ENCODE assay signal across 11 cellular contexts in genomic region chr17:64327201-64327930, GRCh38.
DNase-seq lines count a peak whose midpoint lies in the region; ATAC-seq, FAIRE-seq and TF ChIP-seq lines count a peak whose summit lies in the region.
"Had no signal": no experiment of that assay in that cellular context is flagged by ENCODE, and none has a peak within 500 bp of the region (broad histone marks: within the 10 kb centered on the region; RNA-seq: fewer than 3 reads in every experiment).

No MANE protein-coding gene starts in this region.

- H3K36me3 ChIP-seq in breast epithelium (no peaks in the 10 kb centered on the region), HepG2 (replicated peaks in 1 of 2; ENCODE audit: control insufficient read depth in 1 of 2, insufficient read depth in 2 of 2, low read length in 2 of 2) (no peaks in the 10 kb centered on the region)

- CTCF ChIA-PET in HepG2 (lab: Yijun Ruan, JAX; ENCODE audit: low intra/inter-chr PET ratio, low total read pairs), result interaction anchor here (1.2 kb wide), 1 partner anchor 91 kb away, joined by 3 read pairs; no protein-coding TSS in a partner anchor

- no peak for FAIRE-seq in HepG2 (lab: Jason Lieb, UNC)

- no peaks in the 10 kb centered on the region for H3K79me2 ChIP-seq in HepG2 (ENCODE audit: insufficient read depth, low read length)

- peaks cover 13 to 19% of the 10 kb centered on the region in 2 donors for H3K4me1 ChIP-seq in breast epithelium
- H3K4me1 ChIP-seq in HepG2 (ENCODE audit: insufficient read depth, low read length), result peaks cover 71% of the 10 kb centered on the region

- H4K20me1 ChIP-seq in HepG2 (ENCODE audit: insufficient read depth, low read length), result no peaks in the 10 kb centered on the region

- peaks cover 8 to 10% of the 10 kb centered on the region in 2 donors for H3K36me3 Mint-ChIP-seq in stimulated activated naive B cell treated with anti-CD40 and anti-IgM and Interleukin-4, amounts not matched to agents 10 μg/mL and 1 μg/mL and 100 μg/mL, for 72 hours
- no peaks in the 10 kb centered on the region for H3K36me3 Mint-ChIP-seq in activated CD4-positive, alpha-beta T cell treated with anti-CD3 and anti-CD28 coated beads, Interleukin-2, amount 10 ng/mL, durations not matched to agents 24 days and 14 days (ENCODE audit: low read depth)

- H3K27ac Mint-ChIP-seq in stimulated activated naive B cell treated with anti-CD40 and anti-IgM and Interleukin-4, amounts not matched to agents 10 μg/mL and 1 μg/mL and 100 μg/mL, for 72 hours, result peak overlapping the region; percentile 48
- no peak overlapping the region for H3K27ac Mint-ChIP-seq in activated CD4-positive, alpha-beta T cell treated with anti-CD3 and anti-CD28 coated beads, Interleukin-2, amount 10 ng/mL, durations not matched to agents 24 days and 14 days
- H3K27ac Mint-ChIP-seq: activated T-helper 2 cell treated with anti-CD3 and anti-CD28 coated beads, Interferon-gamma antibody, Interleukin-2, Interleukin-4, amounts not matched to agents 10 μg/mL and 5 μg/mL and 100 μg/mL, durations not matched to agents 14 hours and 24 hours and 36 hours had no signal

- H3K27ac ChIP-seq in breast epithelium, result peak overlapping the region; percentile 89 to 95
- H3K27ac ChIP-seq in HepG2 (ENCODE audit: extremely low read length, insufficient read depth, low read length), result no peak overlapping the region

- BruUV-seq in HepG2 (replicated peaks; lab: Mats Ljungman, UMichigan), result no TSS peak

- no peaks in the 10 kb centered on the region for H3K9me3 Mint-ChIP-seq in stimulated activated naive B cell treated with anti-CD40 and anti-IgM and Interleukin-4, amounts not matched to agents 10 μg/mL and 1 μg/mL and 100 μg/mL, for 72 hours
- no peaks in the 10 kb centered on the region for H3K9me3 Mint-ChIP-seq in activated CD4-positive, alpha-beta T cell treated with anti-CD3 and anti-CD28 coated beads, Interleukin-2, amount 10 ng/mL, durations not matched to agents 24 days and 14 days
- H3K9me3 Mint-ChIP-seq: activated T-helper 2 cell treated with anti-CD3 and anti-CD28 coated beads, Interferon-gamma antibody, Interleukin-2, Interleukin-4, amounts not matched to agents 10 μg/mL and 5 μg/mL and 100 μg/mL, durations not matched to agents 14 hours and 24 hours and 36 hours had no signal

- TF ChIP-seq EP300 in HepG2 (IDR thresholded peaks at IDR 0.05; ENCODE audit: low read depth in 2 of 2, low read length in 2 of 2) (no peak), HepG2 (CRISPR knock-in tag; IDR thresholded peaks at IDR 0.05; ENCODE audit: borderline replicate concordance) (no peak)

- no peak overlapping the region for H3K4me3 Mint-ChIP-seq in stimulated activated naive B cell treated with anti-CD40 and anti-IgM and Interleukin-4, amounts not matched to agents 10 μg/mL and 1 μg/mL and 100 μg/mL, for 72 hours
- H3K4me3 Mint-ChIP-seq in activated CD4-positive, alpha-beta T cell treated with anti-CD3 and anti-CD28 coated beads, Interleukin-2, amount 10 ng/mL, durations not matched to agents 24 days and 14 days, result no peak overlapping the region

- no peak for TF ChIP-seq POLR2A in breast epithelium (IDR thresholded peaks at IDR 0.05)
- TF ChIP-seq POLR2A in HepG2 (IDR thresholded peaks at IDR 0.05; ENCODE audit: insufficient read depth in 1 of 2, low read depth in 2 of 2, low read length in 2 of 2), result no peak

- H3K4me3 ChIP-seq in breast epithelium (peak overlapping the region in 1 of 3 donors; percentile 19), HepG2 (replicated peaks in 1 of 3; ENCODE audit: insufficient read depth in 1 of 3, low read depth in 2 of 3, low read length in 3 of 3) (no peak overlapping the region)

- peaks cover 34 to 47% of the 10 kb centered on the region in 2 donors for H3K4me1 Mint-ChIP-seq in stimulated activated naive B cell treated with anti-CD40 and anti-IgM and Interleukin-4, amounts not matched to agents 10 μg/mL and 1 μg/mL and 100 μg/mL, for 72 hours
- H3K4me1 Mint-ChIP-seq in activated CD4-positive, alpha-beta T cell treated with anti-CD3 and anti-CD28 coated beads, Interleukin-2, amount 10 ng/mL, durations not matched to agents 24 days and 14 days, result peaks cover 2% of the 10 kb centered on the region

- TF ChIP-seq RAD21 in HepG2 (CRISPR knock-in tag; IDR thresholded peaks at IDR 0.05), result no peak

- in situ Hi-C loops in HepG2 (cut with HindIII; ENCODE audit: extremely low pct_ligation_motif_present, low pct_unique_long_range_greater_than_20kb), result no loop called here

- H3K27me3 Mint-ChIP-seq in stimulated activated naive B cell treated with anti-CD40 and anti-IgM and Interleukin-4, amounts not matched to agents 10 μg/mL and 1 μg/mL and 100 μg/mL, for 72 hours, result no peaks in the 10 kb centered on the region
- no peaks in the 10 kb centered on the region for H3K27me3 Mint-ChIP-seq in activated CD4-positive, alpha-beta T cell treated with anti-CD3 and anti-CD28 coated beads, Interleukin-2, amount 10 ng/mL, durations not matched to agents 24 days and 14 days

- no peak for TF ChIP-seq CTCF in breast epithelium (IDR thresholded peaks at IDR 0.05)
- no peak for TF ChIP-seq CTCF in HepG2 (CRISPR knock-in tag; IDR thresholded peaks at IDR 0.05)
- TF ChIP-seq CTCF in GM10266 (IDR thresholded peaks at IDR 0.05; ENCODE audit: control insufficient read depth, insufficient read depth, low read depth, missing control alignments), result no peak

- H2AFZ ChIP-seq in HepG2 (ENCODE audit: low read length), result no peak overlapping the region

- H3K4me2 ChIP-seq in HepG2 (ENCODE audit: low read depth, low read length), result peak overlapping the region; percentile 75

- intact Hi-C loops in breast epithelium (cut with DNase I; ENCODE audit: low total_unique reads), result loop anchor here (10.0 kb wide), 2 partner anchors 57 to 177 kb away; partner anchors contain the start of genes CEP95 and DDX5
- intact Hi-C loops in HepG2 (cut with micrococcal nuclease; ENCODE audit: unreplicated experiment), result loop anchor here (10.0 kb wide), 2 partner anchors 167 to 317 kb away; partner anchors contain the start of gene POLG2
- intact Hi-C loops in activated CD4-positive, alpha-beta T cell treated with anti-CD3 and anti-CD28 coated beads, Interleukin-2, amount 10 ng/mL, durations not matched to agents 24 days and 14 days (cut with micrococcal nuclease), result loop anchor here (10.0 kb wide), 1 partner anchor 317 kb away; no protein-coding TSS in a partner anchor

- POLR2A ChIA-PET in HepG2 (lab: Yijun Ruan, JAX), result no interaction called here

- WGBS in HepG2 (ENCODE audit: low lambda C conversion rate), result 75% methylated on average over 6 of the region's 6 CpGs

- ATAC-seq in HepG2 (no peak), HG02571 (IDR thresholded peaks at IDR 0.05; ENCODE audit: unreplicated experiment) (no peak), GM21717 (IDR thresholded peaks at IDR 0.05; ENCODE audit: unreplicated experiment) (no peak)
- no peak for ATAC-seq in stimulated activated naive B cell treated with anti-CD40 and anti-IgM and Interleukin-4, amounts not matched to agents 10 μg/mL and 1 μg/mL and 100 μg/mL, for 72 hours (replicated peaks)

- H3K9me3 ChIP-seq in breast epithelium (peaks cover 0 to 5% of the 10 kb centered on the region in 2 donors), HepG2 (ENCODE audit: low read length) (no peaks in the 10 kb centered on the region)

- H3K27me3 ChIP-seq in breast epithelium (no peaks in the 10 kb centered on the region), HepG2 (ENCODE audit: control insufficient read depth in 1 of 2, insufficient read depth in 2 of 2, low read length in 2 of 2) (no peaks in the 10 kb centered on the region)

- peak; percentile 51 for DNase-seq in NCI-H146 (lab: John Stamatoyannopoulos, UW)
- DNase-seq in breast epithelium (ENCODE audit: low spot score in 2 of 2), result peak in 1 of 2 donors; percentile 44
- no peak for DNase-seq in HepG2 (ENCODE audit: low spot score)
- no peak for DNase-seq in stimulated activated naive B cell treated with anti-CD40 and anti-IgM and Interleukin-4, amounts not matched to agents 10 μg/mL and 1 μg/mL and 100 μg/mL, for 72 hours
- no peak for DNase-seq in GM10266 (ENCODE audit: extremely low spot score)
- no peak for DNase-seq in activated CD4-positive, alpha-beta T cell treated with anti-CD3 and anti-CD28 coated beads, Interleukin-2, amount 10 ng/mL, durations not matched to agents 24 days and 14 days
- DNase-seq: effector CD8-positive, alpha-beta T cell; NCI-H1694 had no signal

- no peak overlapping the region for H3K9ac ChIP-seq in HepG2 (ENCODE audit: insufficient read depth, low read depth, low read length)

TF ChIP-seq in HepG2, 621 proteins besides CTCF, POLR2A, EP300 and RAD21:
- TF ChIP-seq ZNF660 (CRISPR knock-in tag; IDR thresholded peaks at IDR 0.05; ENCODE audit: borderline replicate concordance, low read depth), result no peak
- 0 out of 2 replicates have a peak, but pooled peaks have one; percentile 5 for TF ChIP-seq HDAC1 (CRISPR knock-in tag; IDR thresholded peaks at IDR 0.05)
